Comparison of ENCODE assay signal across 7 cellular contexts in genomic region chr16:1333149-1333812, GRCh38. TPM values are rescaled to one million over a fixed set of nuclear protein-coding genes. Genes with fewer than 3 reads are reported as not detected.
DNase-seq lines count a peak whose midpoint lies in the region; ATAC-seq and TF ChIP-seq lines count a peak whose summit lies in the region.

A gene with protein sequence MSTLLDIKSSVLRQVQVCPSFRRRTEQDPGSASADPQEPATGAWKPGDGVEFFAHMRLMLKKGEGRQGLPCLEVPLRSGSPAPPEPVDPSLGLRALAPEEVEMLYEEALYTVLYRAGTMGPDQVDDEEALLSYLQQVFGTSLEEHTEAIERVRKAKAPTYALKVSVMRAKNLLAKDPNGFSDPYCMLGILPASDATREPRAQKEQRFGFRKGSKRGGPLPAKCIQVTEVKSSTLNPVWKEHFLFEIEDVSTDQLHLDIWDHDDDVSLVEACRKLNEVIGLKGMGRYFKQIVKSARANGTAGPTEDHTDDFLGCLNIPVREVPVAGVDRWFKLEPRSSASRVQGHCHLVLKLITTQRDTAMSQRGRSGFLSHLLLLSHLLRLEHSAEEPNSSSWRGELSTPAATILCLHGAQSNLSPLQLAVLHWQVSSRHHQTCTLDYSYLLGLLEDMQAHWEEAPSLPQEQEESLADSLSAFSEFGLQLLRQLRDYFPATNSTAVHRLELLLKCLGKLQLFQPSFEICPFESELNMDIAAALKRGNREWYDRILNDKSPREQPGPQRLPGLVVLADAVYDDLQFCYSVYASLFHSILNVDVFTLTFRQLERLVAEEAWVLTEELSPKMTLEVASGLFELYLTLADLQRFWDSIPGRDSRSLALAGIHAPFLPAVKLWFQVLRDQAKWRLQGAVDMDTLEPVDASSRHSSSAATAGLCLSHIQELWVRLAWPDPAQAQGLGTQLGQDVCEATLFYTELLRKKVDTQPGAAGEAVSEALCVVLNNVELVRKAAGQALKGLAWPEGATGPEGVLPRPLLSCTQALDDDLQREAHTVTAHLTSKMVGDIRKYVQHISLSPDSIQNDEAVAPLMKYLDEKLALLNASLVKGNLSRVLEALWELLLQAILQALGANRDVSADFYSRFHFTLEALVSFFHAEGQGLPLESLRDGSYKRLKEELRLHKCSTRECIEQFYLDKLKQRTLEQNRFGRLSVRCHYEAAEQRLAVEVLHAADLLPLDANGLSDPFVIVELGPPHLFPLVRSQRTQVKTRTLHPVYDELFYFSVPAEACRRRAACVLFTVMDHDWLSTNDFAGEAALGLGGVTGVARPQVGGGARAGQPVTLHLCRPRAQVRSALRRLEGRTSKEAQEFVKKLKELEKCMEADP (plus strand): TSS chr16:1333645. CDS start chr16:1338550, 4,905 bp downstream.

- TF ChIP-seq POLR2A in HCT116 (IDR thresholded peaks at IDR 0.05; ENCODE audit: borderline replicate concordance, extremely low read depth, insufficient read depth, insufficient read length) (peak; percentile 60), transverse colon (IDR thresholded peaks at IDR 0.05) (no peak)

- H3K4me1 Mint-ChIP-seq in mesothelial cell of epicardium = peaks cover 8% of the 10 kb centered on the region

- no peaks in the 10 kb centered on the region for H3K79me2 ChIP-seq in HCT116 (ENCODE audit: insufficient read depth, low read length)

- H3K4me3 ChIP-seq in HCT116 (replicated peaks in 1 of 2; ENCODE audit: low read depth in 1 of 2, low read length in 2 of 2) (peak within 1 kb of the TSS; percentile 52 to 72), dorsolateral prefrontal cortex (peak within 1 kb of the TSS; percentile 18 to 70 (median 56)), transverse colon (peak within 1 kb of the TSS in 3 of 4 donors; percentile 13 to 49 (median 37))

- DNase-seq in HCT116 (ENCODE audit: low read depth, low spot score) (no peak), dorsolateral prefrontal cortex (peak in 4 of 10 donors; percentile 45 to 69 (median 50)), mesothelial cell of epicardium (ENCODE audit: low spot score in 2 of 2, unreplicated experiment in 2 of 2) (no peak), transverse colon (peak; percentile 64), superior temporal gyrus (ENCODE audit: extremely low spot score) (no peak)

- 3% methylated on average over 24 of the region's 83 CpGs; no CpG with 5 or more reads in 1 of the 2 donors for WGBS in transverse colon (ENCODE audit: low coverage in 1 of 2), 2 donors

- TF ChIP-seq CTCF in HCT116 (IDR thresholded peaks at IDR 0.05 in 2 of 3, conservative IDR thresholded peaks at IDR 0.05 in 1 of 3; ENCODE audit: borderline replicate concordance in 1 of 3, insufficient read depth in 1 of 3, low read depth in 2 of 3, low read length in 2 of 3) (no peak), VCaP (conservative IDR thresholded peaks at IDR 0.05) (no peak), dorsolateral prefrontal cortex (IDR thresholded peaks at IDR 0.05 in 54 of 56, conservative IDR thresholded peaks at IDR 0.05 in 2 of 56; ENCODE audit: low read depth in 1 of 56, partially characterized antibody in 56 of 56) (no peak), mesothelial cell of epicardium (IDR thresholded peaks at IDR 0.05; ENCODE audit: unreplicated experiment) (no peak), transverse colon (IDR thresholded peaks at IDR 0.05) (no peak)

- no peak for TF ChIP-seq EP300 in transverse colon (IDR thresholded peaks at IDR 0.05; ENCODE audit: low read depth)

- H3K4me1 ChIP-seq in HCT116 (ENCODE audit: control insufficient read depth in 1 of 2, insufficient read depth in 2 of 2, low read length in 2 of 2) (peaks cover 17 to 34% of the 10 kb centered on the region in 2 experiments; a peak in 3 of 4 replicates), transverse colon (peaks cover 8 to 34% (median 34%) of the 10 kb centered on the region in 4 donors)

- POLR2A ChIA-PET in HCT116 (lab: Charles Lee) = interaction anchor here (1.0 kb wide), 1 partner anchor 9 kb away, joined by 10 read pairs; no protein-coding TSS in a partner anchor

- H3K4me3 Mint-ChIP-seq in mesothelial cell of epicardium = peak within 1 kb of the TSS; percentile 54

- no peak for TF ChIP-seq RAD21 in HCT116 (IDR thresholded peaks at IDR 0.05; ENCODE audit: low read depth)

- peaks cover 68% of the 10 kb centered on the region for H3K27me3 Mint-ChIP-seq in mesothelial cell of epicardium (ENCODE audit: low read depth)

- no peaks in the 10 kb centered on the region for H3K36me3 ChIP-seq in HCT116 (ENCODE audit: control insufficient read depth in 1 of 2, insufficient read depth in 2 of 2, low read length in 2 of 2)
- H3K36me3 ChIP-seq in transverse colon = no peaks in the 10 kb centered on the region

- in situ Hi-C loops in transverse colon (cut with MboI; ENCODE audit: low pct_ligation_motif_present in 1 of 4, low pct_unique_long_range_greater_than_20kb in 1 of 4, low sequenced_read_pairs in 3 of 4) = no loop called here

- BruUV-seq in HCT116 (replicated peaks; lab: Mats Ljungman, UMichigan) = no TSS peak

- CTCF ChIA-PET in HCT116 (lab: Charles Lee) = no interaction called here

- no peak within 1 kb of the TSS for H2AFZ ChIP-seq in HCT116 (ENCODE audit: low read depth, low read length, poor library complexity, severe bottlenecking)

- H3K36me3 Mint-ChIP-seq in mesothelial cell of epicardium = no peaks in the 10 kb centered on the region

- H3K27me3 ChIP-seq in HCT116 (ENCODE audit: insufficient read depth, low read length) = no peaks in the 10 kb centered on the region
- peaks cover 0 to 62% (median 31%) of the 10 kb centered on the region in 45 donors for H3K27me3 ChIP-seq in dorsolateral prefrontal cortex
- H3K27me3 ChIP-seq in transverse colon = peaks cover 60% of the 10 kb centered on the region

- H3K9me3 Mint-ChIP-seq in mesothelial cell of epicardium = no peaks in the 10 kb centered on the region

- H3K4me2 ChIP-seq in HCT116 (ENCODE audit: low read length) = peak within 1 kb of the TSS; percentile 87

- H4K20me1 ChIP-seq in HCT116 (ENCODE audit: insufficient read depth) = no peaks in the 10 kb centered on the region

- ATAC-seq in HCT116 (peak; percentile 79), GM21515 (IDR thresholded peaks at IDR 0.05; ENCODE audit: unreplicated experiment) (no peak)

- H3K9me3 ChIP-seq in HCT116 (ENCODE audit: control insufficient read depth in 1 of 2, insufficient read depth in 1 of 2, low read depth in 1 of 2, low read length in 2 of 2) = no peaks in the 10 kb centered on the region; a peak in 1 of 4 replicates
- H3K9me3 ChIP-seq in transverse colon = no peaks in the 10 kb centered on the region

- RAD21 ChIA-PET in HCT116 (lab: Charles Lee; ENCODE audit: low non-redundant PET in 1 of 2, low total read pairs in 2 of 2, uncharacterized antibody in 2 of 2, unreplicated experiment in 2 of 2) = no interaction called here

- intact Hi-C loops in HCT116 (cut with micrococcal nuclease) (no loop called here), dorsolateral prefrontal cortex (cut with DNase I) (no loop called here), transverse colon (cut with DNase I; ENCODE audit: low total_unique reads) (no loop called here)

- peak within 1 kb of the TSS; percentile 67; the same call in 1 of the 2 replicates for H3K27ac ChIP-seq in HCT116 (ENCODE audit: low read depth, low read length)
- H3K27ac ChIP-seq in VCaP = peak within 1 kb of the TSS; percentile 59; the same call in 1 of the 2 replicates
- peak within 1 kb of the TSS in 29 of 59 donors; percentile 9 to 74 (median 51) for H3K27ac ChIP-seq in dorsolateral prefrontal cortex
- peak within 1 kb of the TSS; percentile 45 to 70 (median 59) for H3K27ac ChIP-seq in transverse colon

- H3K9ac ChIP-seq in HCT116 (ENCODE audit: low read length) = peak within 1 kb of the TSS; percentile 67

- no peaks in the 10 kb centered on the region for H3K9me2 ChIP-seq in HCT116 (ENCODE audit: insufficient read depth)

- no peak within 1 kb of the TSS for H3K27ac Mint-ChIP-seq in mesothelial cell of epicardium

TF ChIP-seq in HCT116, 20 proteins besides CTCF, POLR2A, EP300 and RAD21:
- TF ChIP-seq ZNF274 (IDR thresholded peaks at IDR 0.05; ENCODE audit: low read depth, low read length) (no peak), ELF1 (IDR thresholded peaks at IDR 0.05; ENCODE audit: borderline replicate concordance, low read depth) (no peak), POLR2AphosphoS5 (IDR thresholded peaks at IDR 0.05; ENCODE audit: low read depth, low read length) (peak; percentile 95)

RNA-seq across cellular contexts. Expression of the gene that starts here (rescaled TPM):
- total RNA-seq in HCT116 (2021; ENCODE audit: unreplicated experiment) = 44.7 TPM
- 37.2 and 44.8 TPM in 2 replicates for polyA plus RNA-seq in HCT116 (2012)
- 100 to 1,000 TPM in 100 of 120 experiments, 10 to 100 TPM in 20; 24.1 to 289 (median 137) TPM for total RNA-seq in dorsolateral prefrontal cortex
- total RNA-seq in mesothelial cell of epicardium = 1.3 to 2.4 TPM (median 2.3 TPM) in 3 replicates
- total RNA-seq in transverse colon = 100 to 1,000 TPM in 1 of 4 donors, 10 to 100 TPM in 1, 1 to 10 TPM in 2; 7.3 to 190 (median 11.4) TPM
